Comparison of ENCODE assay signal across 12 cellular contexts in genomic region chr9:112327718-112328450, GRCh38. TPM values are rescaled to one million over a fixed set of nuclear protein-coding genes. Genes with fewer than 3 reads are reported as not detected.
DNase-seq lines count a peak whose midpoint lies in the region; ATAC-seq, FAIRE-seq and TF ChIP-seq lines count a peak whose summit lies in the region.
"Had no signal": no experiment of that assay in that cellular context is flagged by ENCODE, and none has a peak within 500 bp of the region (broad histone marks: within the 10 kb centered on the region; RNA-seq: fewer than 3 reads in every experiment).

No MANE protein-coding gene starts in this region.

- no TSS peak for BruUV-seq in PC-9 (replicated peaks; lab: Mats Ljungman, UMichigan)

- H4K20me1 ChIP-seq in PC-9 (ENCODE audit: insufficient read depth) = peaks cover 24% of the 10 kb centered on the region

- peaks cover 63% of the 10 kb centered on the region for H3K4me1 ChIP-seq in PC-9 (replicated peaks; ENCODE audit: insufficient read depth)

- no peak for DNase-seq in activated CD8-positive, alpha-beta memory T cell treated with anti-CD3 and anti-CD28 coated beads, Interleukin-2, amount 10 ng/mL, durations not matched to agents 7 days and 5 days
- DNase-seq in activated CD8-positive, alpha-beta memory T cell treated with anti-CD3 and anti-CD28 coated beads for 24 hours = no peak
- DNase-seq in PC-9 (peak in 1 of 2 experiments; percentile 60), chondrocyte (ENCODE audit: low spot score) (no peak), osteocyte (ENCODE audit: extremely low spot score, unreplicated experiment) (no peak), mucosa of gallbladder (ENCODE audit: low spot score) (no peak), midbrain (lab: John Stamatoyannopoulos, UW) (no peak), frontal cortex (ENCODE audit: low spot score in 2 of 2) (no peak)
- DNase-seq: cortex of kidney; heart right ventricle; Karpas-422; stimulated activated CD8-positive, alpha-beta memory T cell treated with anti-CD3 and anti-CD28 coated beads, Interleukin-4, amount 100 ng/mL, for 48 hours had no signal

- H3K4me3 Mint-ChIP-seq in activated CD8-positive, alpha-beta memory T cell treated with anti-CD3 and anti-CD28 coated beads, Interleukin-2, amount 10 ng/mL, durations not matched to agents 7 days and 5 days = no peak overlapping the region
- no peak overlapping the region for H3K4me3 Mint-ChIP-seq in chondrocyte (ENCODE audit: unreplicated experiment)
- no peak overlapping the region for H3K4me3 Mint-ChIP-seq in osteocyte (ENCODE audit: unreplicated experiment)

- TF ChIP-seq CTCF in PC-9 (conservative IDR thresholded peaks at IDR 0.05) (no peak), chondrocyte (IDR thresholded peaks at IDR 0.05) (no peak), osteocyte (IDR thresholded peaks at IDR 0.05) (no peak)

- no peak for FAIRE-seq in frontal cortex (lab: Jason Lieb, UNC)

- CTCF ChIA-PET in activated CD8-positive, alpha-beta memory T cell treated with anti-CD3 and anti-CD28 coated beads, Interleukin-2, amount 10 ng/mL, durations not matched to agents 7 days and 5 days (lab: Charles Lee) = interaction anchor here (0.7 kb wide), 1 partner anchor 193 kb away, joined by 3 read pairs; no protein-coding TSS in a partner anchor
- CTCF ChIA-PET in PC-9 (lab: Charles Lee) = interaction anchor here (0.6 kb wide), 1 partner anchor 131 kb away, joined by 3 read pairs; no protein-coding TSS in a partner anchor

- intact Hi-C loops in PC-9 (cut with micrococcal nuclease; ENCODE audit: unreplicated experiment) = no loop called here

- POLR2A ChIA-PET in PC-9 (lab: Charles Lee; ENCODE audit: unreplicated experiment) = interaction anchor here (0.6 kb wide), 3 partner anchors 16 to 556 kb away, joined by 4 to 5 read pairs (median 5); no protein-coding TSS in a partner anchor

- H3K36me3 ChIP-seq in PC-9 (ENCODE audit: low read depth) = peaks cover 13% of the 10 kb centered on the region

- no peaks in the 10 kb centered on the region for H3K27me3 ChIP-seq in PC-9 (ENCODE audit: insufficient read depth, low read depth)
- H3K27me3 ChIP-seq: heart right ventricle had no signal

- H3K79me2 ChIP-seq in PC-9 (ENCODE audit: low read depth) = peaks cover 100% of the 10 kb centered on the region

- peaks cover 15% of the 10 kb centered on the region for H3F3A ChIP-seq in PC-9 (ENCODE audit: insufficient read depth, low read depth)

- H3K36me3 Mint-ChIP-seq in activated CD8-positive, alpha-beta memory T cell treated with anti-CD3 and anti-CD28 coated beads, Interleukin-2, amount 10 ng/mL, durations not matched to agents 7 days and 5 days = peaks cover 43% of the 10 kb centered on the region
- H3K36me3 Mint-ChIP-seq in chondrocyte (ENCODE audit: low read depth) (no peaks in the 10 kb centered on the region), osteocyte (ENCODE audit: unreplicated experiment) (peaks cover 13% of the 10 kb centered on the region)

- peaks cover 5% of the 10 kb centered on the region for H3K9me3 Mint-ChIP-seq in activated CD8-positive, alpha-beta memory T cell treated with anti-CD3 and anti-CD28 coated beads, Interleukin-2, amount 10 ng/mL, durations not matched to agents 7 days and 5 days (ENCODE audit: low read depth)
- H3K9me3 Mint-ChIP-seq in chondrocyte (ENCODE audit: low read depth) (peaks cover 8% of the 10 kb centered on the region), osteocyte (ENCODE audit: unreplicated experiment) (peaks cover 9% of the 10 kb centered on the region)

- H3K27ac ChIP-seq in PC-9 = peak overlapping the region; percentile 19
- H3K27ac ChIP-seq: heart right ventricle had no signal

- H2AFZ ChIP-seq in PC-9 = no peak overlapping the region

- no peaks in the 10 kb centered on the region; the same call in 1 of the 2 replicates for H3K9me3 ChIP-seq in PC-9 (ENCODE audit: insufficient read depth, low read depth)

- peak overlapping the region; percentile 24 for H3K27ac Mint-ChIP-seq in activated CD8-positive, alpha-beta memory T cell treated with anti-CD3 and anti-CD28 coated beads, Interleukin-2, amount 10 ng/mL, durations not matched to agents 7 days and 5 days
- peak overlapping the region; percentile 81 for H3K27ac Mint-ChIP-seq in chondrocyte (ENCODE audit: unreplicated experiment)
- H3K27ac Mint-ChIP-seq in osteocyte (ENCODE audit: unreplicated experiment) = peak overlapping the region; percentile 60

- H3K4me2 ChIP-seq in PC-9 = peak overlapping the region; percentile 20

- ATAC-seq in activated CD8-positive, alpha-beta memory T cell treated with anti-CD3 and anti-CD28 coated beads, Interleukin-2, amount 10 ng/mL, durations not matched to agents 7 days and 5 days = no peak
- ATAC-seq: heart right ventricle had no signal

- H3K4me3 ChIP-seq in PC-9 = no peak overlapping the region
- H3K4me3 ChIP-seq: heart right ventricle had no signal

- H3K27me3 Mint-ChIP-seq in activated CD8-positive, alpha-beta memory T cell treated with anti-CD3 and anti-CD28 coated beads, Interleukin-2, amount 10 ng/mL, durations not matched to agents 7 days and 5 days = no peaks in the 10 kb centered on the region
- H3K27me3 Mint-ChIP-seq in chondrocyte (ENCODE audit: low read depth) (no peaks in the 10 kb centered on the region), osteocyte (ENCODE audit: unreplicated experiment) (no peaks in the 10 kb centered on the region)

- peaks cover 56% of the 10 kb centered on the region for H3K4me1 Mint-ChIP-seq in activated CD8-positive, alpha-beta memory T cell treated with anti-CD3 and anti-CD28 coated beads, Interleukin-2, amount 10 ng/mL, durations not matched to agents 7 days and 5 days
- H3K4me1 Mint-ChIP-seq in chondrocyte (ENCODE audit: low read depth) (peaks cover 63% of the 10 kb centered on the region), osteocyte (ENCODE audit: unreplicated experiment) (peaks cover 54% of the 10 kb centered on the region)

- H3K9me2 ChIP-seq in PC-9 (ENCODE audit: insufficient read depth) = no peaks in the 10 kb centered on the region

RNA-seq across cellular contexts. Expression of gene PTBP3, which starts 5.5 kb away (rescaled TPM):
- 100 to 1,000 TPM; 152 to 186 TPM for total RNA-seq in activated CD8-positive, alpha-beta memory T cell treated with anti-CD3 and anti-CD28 coated beads, Interleukin-2, amount 10 ng/mL, durations not matched to agents 7 days and 5 days
- total RNA-seq in PC-9 (2021) (75.9 and 141 TPM in 2 replicates), chondrocyte (43.6 to 56.7 TPM (median 55.1 TPM) in 3 replicates), osteocyte (47.6 and 58.9 TPM in 2 replicates), mucosa of gallbladder (65.2 TPM), frontal cortex (39.5 TPM)

RNA-seq across cellular contexts. Expression of gene HSDL2, which starts 52.0 kb away (rescaled TPM):
- 10 to 100 TPM; 18.2 to 19.3 TPM for total RNA-seq in activated CD8-positive, alpha-beta memory T cell treated with anti-CD3 and anti-CD28 coated beads, Interleukin-2, amount 10 ng/mL, durations not matched to agents 7 days and 5 days
- total RNA-seq in PC-9 (2021) (51.9 and 60.6 TPM in 2 replicates), chondrocyte (20.6 to 23.6 TPM (median 21.1 TPM) in 3 replicates), osteocyte (19.0 and 20.1 TPM in 2 replicates), mucosa of gallbladder (40.3 TPM), frontal cortex (11.0 TPM)

Comparison
In these comparisons a context has a peak if more than half of its experiments do, and no peak if none do; other contexts are left out.
1. H3K27ac Mint-ChIP-seq: peak in every context shown above with its lines; median percentile 81 in chondrocyte; 60 in osteocyte; 24 in activated CD8-positive, alpha-beta memory T cell treated with anti-CD3 and anti-CD28 coated beads, Interleukin-2, amount 10 ng/mL, durations not matched to agents 7 days and 5 days.